Comparison of ENCODE assay signal across 5 cellular contexts in genomic region chr5:137184734-137185133, GRCh38.
"Had no signal": no experiment of that assay in that cellular context is flagged by ENCODE, and none has a peak within 500 bp of the region (broad histone marks: within the 10 kb centered on the region; RNA-seq: fewer than 3 reads in every experiment).

No MANE protein-coding gene starts in this region.

- H3K9me3 Mint-ChIP-seq: GM23338, H9 had no signal

- DNase-seq: H9, HCEC 1CT, IMR-90 had no signal

- ATAC-seq: GM23338, K562 had no signal

- H2AFZ ChIP-seq: GM23338 had no signal

- H3K4me3 ChIP-seq: GM23338, K562 had no signal

- H3K4me2 ChIP-seq: GM23338 had no signal

- H3K4me1 Mint-ChIP-seq: GM23338 had no signal

- H3K4me3 Mint-ChIP-seq: GM23338, H9 had no signal

- H3K27ac Mint-ChIP-seq: GM23338 had no signal
